ENCODE assay signal across 31 cellular contexts in the genomic region with DNA sequence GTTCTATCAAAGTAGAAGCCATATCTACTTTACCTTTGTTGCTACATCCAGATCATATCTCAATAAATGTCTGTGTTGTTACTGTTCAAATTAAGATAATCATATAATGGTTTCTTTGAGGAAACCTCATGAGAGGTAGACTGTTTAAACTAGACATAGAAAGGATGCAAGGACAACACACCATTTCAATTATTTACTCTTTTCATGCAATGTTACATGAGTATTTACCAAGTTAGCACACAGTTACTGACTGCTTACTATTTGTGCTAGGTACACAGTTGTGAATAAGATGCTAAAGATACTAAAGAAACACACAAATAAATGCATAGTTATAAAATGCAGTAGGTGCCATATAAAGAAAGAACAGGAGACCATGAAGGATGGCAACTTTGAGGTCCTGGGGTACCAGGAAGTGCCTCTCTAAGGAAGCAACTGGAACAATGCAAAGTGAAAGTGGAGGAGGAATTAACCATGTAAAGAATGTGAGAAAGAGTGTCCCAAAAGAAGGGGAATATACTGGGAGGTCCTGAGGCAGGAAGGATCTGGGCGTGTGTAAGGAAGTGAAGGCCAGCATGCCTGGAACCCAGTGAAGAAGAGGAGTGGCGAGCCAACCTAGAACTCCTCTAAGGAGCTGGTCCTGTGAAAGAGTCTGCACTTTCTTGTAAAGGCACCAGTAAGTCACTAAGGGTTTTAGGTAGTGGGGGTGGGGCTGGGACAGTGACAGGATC. TPM values are rescaled to one million over a fixed set of nuclear protein-coding genes. Genes with fewer than 3 reads are reported as not detected.
DNase-seq lines count a peak whose midpoint lies in the region; ATAC-seq and TF ChIP-seq lines count a peak whose summit lies in the region.
"Had no signal": no experiment of that assay in that cellular context is flagged by ENCODE, and none has a peak within 500 bp of the region (broad histone marks: within the 10 kb centered on the region; RNA-seq: fewer than 3 reads in every experiment).

No MANE protein-coding gene starts in this region.

- H2AFZ ChIP-seq in mammary epithelial cell (ENCODE audit: low read depth, low read length): no peak overlapping the region
- H2AFZ ChIP-seq in MM.1S (ENCODE audit: low read length): no peak overlapping the region

- H3K27ac ChIP-seq in heart left ventricle (peak overlapping the region in 5 of 12 donors; percentile 3 to 46 (median 22)), mammary epithelial cell (ENCODE audit: insufficient read depth, low read depth, low read length) (no peak overlapping the region), right lobe of liver (no peak overlapping the region), MM.1S (ENCODE audit: low read length) (no peak overlapping the region)
- H3K27ac ChIP-seq: ascending aorta, ovary, RWPE1, SK-N-MC had no signal

- no peaks in the 10 kb centered on the region for H3K9me3 Mint-ChIP-seq in chondrocyte (ENCODE audit: low read depth)
- H3K9me3 Mint-ChIP-seq: dendritic cell treated with granulocyte-macrophage colony-stimulating factor and Interleukin-4, amounts not matched to agents 40 ng/mL and 50 ng/mL, for 4 days; immature natural killer cell had no signal

- peaks cover 5 to 83% (median 52%) of the 10 kb centered on the region in 12 donors for H3K4me1 ChIP-seq in heart left ventricle
- H3K4me1 ChIP-seq in mammary epithelial cell (ENCODE audit: insufficient read depth, low read length): no peaks in the 10 kb centered on the region
- H3K4me1 ChIP-seq in right lobe of liver: peaks cover 0 to 49% (median 16%) of the 10 kb centered on the region in 4 donors
- H3K4me1 ChIP-seq in MM.1S (ENCODE audit: low read length): no peaks in the 10 kb centered on the region

- H3K4me2 ChIP-seq in mammary epithelial cell (ENCODE audit: insufficient read depth, low read depth, low read length): peak overlapping the region; percentile 13
- no peak overlapping the region for H3K4me2 ChIP-seq in MM.1S (ENCODE audit: low read depth, low read length)

- H3K9ac ChIP-seq in mammary epithelial cell (ENCODE audit: insufficient read depth, low read length) (no peak overlapping the region), MM.1S (ENCODE audit: low read length) (no peak overlapping the region)

- H3K27me3 ChIP-seq in heart left ventricle (no peaks in the 10 kb centered on the region), mammary epithelial cell (ENCODE audit: insufficient read depth, low read length) (no peaks in the 10 kb centered on the region), right lobe of liver (no peaks in the 10 kb centered on the region), MM.1S (replicated peaks; ENCODE audit: insufficient read depth, low read length) (no peaks in the 10 kb centered on the region)
- H3K27me3 ChIP-seq: ascending aorta, gastrocnemius medialis, ovary, right atrium auricular region had no signal

- H3K9me3 ChIP-seq in heart left ventricle (no peaks in the 10 kb centered on the region), mammary epithelial cell (replicated peaks; ENCODE audit: insufficient read depth, low read length) (no peaks in the 10 kb centered on the region), right lobe of liver (no peaks in the 10 kb centered on the region), MM.1S (replicated peaks; ENCODE audit: insufficient read depth, low read length) (no peaks in the 10 kb centered on the region)
- H3K9me3 ChIP-seq: ascending aorta, gastrocnemius medialis, ovary, right atrium auricular region had no signal

- H3K36me3 ChIP-seq in heart left ventricle (no peaks in the 10 kb centered on the region), mammary epithelial cell (ENCODE audit: insufficient read depth, low read length) (no peaks in the 10 kb centered on the region), right lobe of liver (no peaks in the 10 kb centered on the region), MM.1S (replicated peaks; ENCODE audit: insufficient read depth, low read length) (no peaks in the 10 kb centered on the region)
- H3K36me3 ChIP-seq: ascending aorta, gastrocnemius medialis, ovary, right atrium auricular region had no signal

- H3K27ac Mint-ChIP-seq in chondrocyte (ENCODE audit: unreplicated experiment): no peak overlapping the region
- H3K27ac Mint-ChIP-seq: activated naive CD8-positive, alpha-beta T cell treated with anti-CD3 and anti-CD28 coated beads, Interleukin-2, amount 10 ng/mL, durations not matched to agents 7 days and 5 days; dendritic cell treated with granulocyte-macrophage colony-stimulating factor and Interleukin-4, amounts not matched to agents 40 ng/mL and 50 ng/mL, for 4 days; immature natural killer cell; nephron progenitor cell; T-helper 17 cell had no signal

- H3K79me2 ChIP-seq in mammary epithelial cell (ENCODE audit: insufficient read depth, low read length): peaks cover 56% of the 10 kb centered on the region
- no peaks in the 10 kb centered on the region for H3K79me2 ChIP-seq in MM.1S (ENCODE audit: low read length)

- no TSS peak for BruUV-seq in mammary epithelial cell (replicated peaks; lab: Mats Ljungman, UMichigan)

- ATAC-seq in heart left ventricle (peak in 3 of 4 donors; percentile 9 to 40 (median 18)), Right ventricle myocardium inferior (no peak), right lobe of liver (peak; percentile 45 to 74 (median 63))
- ATAC-seq: gastrocnemius medialis, T-helper 17 cell had no signal

- no peak overlapping the region for H3K4me3 ChIP-seq in heart left ventricle
- H3K4me3 ChIP-seq in mammary epithelial cell (replicated peaks in 1 of 3; ENCODE audit: insufficient read depth in 1 of 3, low read depth in 2 of 3, low read length in 3 of 3): no peak overlapping the region
- H3K4me3 ChIP-seq in right lobe of liver: no peak overlapping the region
- H3K4me3 ChIP-seq in MM.1S (ENCODE audit: low read length): no peak overlapping the region
- H3K4me3 ChIP-seq: ascending aorta, gastrocnemius medialis, ovary, right atrium auricular region, SK-N-MC had no signal

- TF ChIP-seq POLR2A in heart left ventricle (IDR thresholded peaks at IDR 0.05) (no peak), right lobe of liver (IDR thresholded peaks at IDR 0.05) (no peak)

- CTCF ChIA-PET in mammary epithelial cell (lab: Charles Lee; ENCODE audit: low non-redundant PET): no interaction called here

- no peak overlapping the region for H3K4me3 Mint-ChIP-seq in chondrocyte (ENCODE audit: unreplicated experiment)
- H3K4me3 Mint-ChIP-seq: activated naive CD8-positive, alpha-beta T cell treated with anti-CD3 and anti-CD28 coated beads, Interleukin-2, amount 10 ng/mL, durations not matched to agents 7 days and 5 days; dendritic cell treated with granulocyte-macrophage colony-stimulating factor and Interleukin-4, amounts not matched to agents 40 ng/mL and 50 ng/mL, for 4 days; immature natural killer cell; nephron progenitor cell; T-helper 17 cell had no signal

- H4K20me1 ChIP-seq in mammary epithelial cell (ENCODE audit: insufficient read depth, low read length) (no peaks in the 10 kb centered on the region), MM.1S (ENCODE audit: insufficient read depth, low read length) (no peaks in the 10 kb centered on the region)

- peaks cover 37% of the 10 kb centered on the region for H3K4me1 Mint-ChIP-seq in chondrocyte (ENCODE audit: low read depth)

- TF ChIP-seq CTCF in heart left ventricle (IDR thresholded peaks at IDR 0.05) (no peak), mammary epithelial cell (conservative IDR thresholded peaks at IDR 0.05 in 1 of 2, IDR thresholded peaks at IDR 0.05 in 1 of 2; ENCODE audit: extremely low read depth in 1 of 2, insufficient read depth in 1 of 2, low read depth in 1 of 2, low read length in 2 of 2) (no peak), right lobe of liver (IDR thresholded peaks at IDR 0.05) (no peak), chondrocyte (IDR thresholded peaks at IDR 0.05) (no peak), MM.1S (IDR thresholded peaks at IDR 0.05; ENCODE audit: low read length) (no peak)

- dilution Hi-C loops in mammary epithelial cell (cut with HindIII; ENCODE audit: low sequenced_read_pairs): no loop called here

- H3K36me3 Mint-ChIP-seq in chondrocyte (ENCODE audit: low read depth): peaks cover 9% of the 10 kb centered on the region
- H3K36me3 Mint-ChIP-seq: immature natural killer cell had no signal

- intact Hi-C loops in heart left ventricle (cut with DNase I) (no loop called here), Right ventricle myocardium inferior (cut with DNase I) (no loop called here), mammary epithelial cell (cut with micrococcal nuclease) (no loop called here), right lobe of liver (cut with DNase I) (no loop called here)

- DNase-seq in heart left ventricle (no peak), Right ventricle myocardium inferior (ENCODE audit: missing footprints) (no peak), mammary epithelial cell (no peak), right lobe of liver (no peak), chondrocyte (ENCODE audit: low spot score) (no peak), T1000 (lab: John Stamatoyannopoulos, UW) (no peak), NCI-H2171 (lab: John Stamatoyannopoulos, UW) (no peak), MM.1S (no peak)
- DNase-seq: activated CD4-positive, alpha-beta T cell treated with anti-CD3 and anti-CD28 coated beads for 4 hours; activated effector memory CD4-positive, alpha-beta T cell treated with anti-CD3 and anti-CD28 coated beads, Interleukin-2, amount 50 U/mL, for 16 hours; activated naive CD8-positive, alpha-beta T cell treated with anti-CD3 and anti-CD28 coated beads, Interleukin-2, amount 10 ng/mL, durations not matched to agents 7 days and 5 days; activated T-cell treated with anti-CD3 and anti-CD28 coated beads, Interleukin-2, amount 50 U/mL, for 1 hour; caudate nucleus; DMS153; gastrocnemius medialis; GF-D8; hippocampal formation; immature natural killer cell; KG1; NCI-H1436; NCI-H2081 treated with DMSO at 0.1 percent for 48 hours; NCI-H446 treated with DMSO at 0.1 percent for 48 hours; nephron progenitor cell; ovary; substantia nigra; T-helper 17 cell had no signal

- 62 to 75% (median 70%) methylated on average over 2 of the region's 2 CpGs for WGBS in heart left ventricle, 4 donors
- 70% methylated on average over 2 of the region's 2 CpGs for WGBS in mammary epithelial cell (ENCODE audit: low coverage, missing lambda C conversion rate)
- 56% methylated on average over 2 of the region's 2 CpGs for WGBS in right lobe of liver (ENCODE audit: insufficient coverage, low coverage, low lambda C conversion rate, missing lambda C conversion rate)

- no peaks in the 10 kb centered on the region for H3K9me2 ChIP-seq in MM.1S (replicated peaks; ENCODE audit: insufficient read depth, low read length)

- no peaks in the 10 kb centered on the region for H3K27me3 Mint-ChIP-seq in chondrocyte (ENCODE audit: low read depth)
- H3K27me3 Mint-ChIP-seq: activated naive CD8-positive, alpha-beta T cell treated with anti-CD3 and anti-CD28 coated beads, Interleukin-2, amount 10 ng/mL, durations not matched to agents 7 days and 5 days; dendritic cell treated with granulocyte-macrophage colony-stimulating factor and Interleukin-4, amounts not matched to agents 40 ng/mL and 50 ng/mL, for 4 days; T-helper 17 cell had no signal

- no peaks in the 10 kb centered on the region for H3F3A ChIP-seq in MM.1S (ENCODE audit: insufficient read depth, low read length)

- in situ Hi-C loops in mammary epithelial cell (cut with MboI; ENCODE audit: low sequenced_read_pairs in 2 of 2): no loop called here

RNA-seq across cellular contexts. Expression of a gene that starts 39.4 kb away (rescaled TPM):
- total RNA-seq in heart left ventricle (100 to 1,000 TPM in 1 of 9 donors, 10 to 100 TPM in 8; 44.2 to 102 (median 61.5) TPM), Right ventricle myocardium inferior (58.2 TPM), mammary epithelial cell (10 to 100 TPM; 54.8 to 61.3 TPM), right lobe of liver (10 to 100 TPM in 4 of 6 experiments, 1 to 10 TPM in 2; 8.5 to 21.4 (median 14.3) TPM), chondrocyte (133 to 184 TPM (median 137 TPM) in 3 replicates)
- polyA plus RNA-seq in heart left ventricle (10 to 100 TPM; 32.4 to 38.1 TPM), mammary epithelial cell (60.1 TPM)
- 22.9 TPM for polyA minus RNA-seq in mammary epithelial cell
